In the genomic region with DNA sequence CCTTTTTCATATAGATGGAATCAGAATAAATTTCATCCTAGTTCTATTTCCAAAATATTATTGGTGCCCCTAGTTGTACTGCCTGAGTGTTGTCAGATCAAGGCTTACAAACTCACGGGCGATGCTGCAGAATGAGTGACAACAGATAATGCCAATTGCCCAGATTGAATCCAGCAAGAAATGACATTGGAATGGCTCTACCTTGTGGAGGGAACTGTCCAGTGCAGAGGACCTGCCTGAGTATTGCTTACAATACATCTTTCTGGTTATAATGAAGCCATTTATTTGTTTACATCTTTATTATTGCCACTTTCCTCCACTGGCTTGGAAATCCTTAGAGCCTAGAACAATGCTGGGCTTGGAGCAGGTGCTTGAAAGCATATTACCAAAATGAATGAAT, we compare ENCODE assay signal across 13 cellular contexts. TPM values are rescaled to one million over a fixed set of nuclear protein-coding genes. Genes with fewer than 3 reads are reported as not detected.
DNase-seq lines count a peak whose midpoint lies in the region; ATAC-seq, FAIRE-seq and TF ChIP-seq lines count a peak whose summit lies in the region.
"Had no signal": no experiment of that assay in that cellular context is flagged by ENCODE, and none has a peak within 500 bp of the region (broad histone marks: within the 10 kb centered on the region; RNA-seq: fewer than 3 reads in every experiment).

No MANE protein-coding gene starts in this region.

- H3K4me3 ChIP-seq in heart left ventricle (no peak overlapping the region), right atrium auricular region (no peak overlapping the region), astrocyte (ENCODE audit: insufficient read depth, low read depth, low read length) (no peak overlapping the region), keratinocyte (ENCODE audit: control insufficient read depth in 2 of 3, extremely low read depth in 1 of 3, insufficient read depth in 2 of 3, low read depth in 1 of 3, low read length in 3 of 3) (peak overlapping the region; percentile 13 to 42 (median 29))

- dilution Hi-C loops in keratinocyte (cut with MboI; ENCODE audit: extremely low pct_ligation_motif_present, low sequenced_read_pairs) = no loop called here

- no peak overlapping the region for H3K27ac Mint-ChIP-seq in astrocyte (ENCODE audit: unreplicated experiment)
- H3K27ac Mint-ChIP-seq: activated CD4-positive, alpha-beta T cell treated with anti-CD3 and anti-CD28 coated beads, Interleukin-2, amount 10 ng/mL, durations not matched to agents 24 days and 14 days; memory B cell had no signal

- TF ChIP-seq CTCF in heart left ventricle (IDR thresholded peaks at IDR 0.05) (peak in 8 of 12 donors; percentile 8 to 44 (median 32)), right atrium auricular region (IDR thresholded peaks at IDR 0.05) (peak in 1 of 2 donors; percentile 58), astrocyte (IDR thresholded peaks at IDR 0.05; ENCODE audit: insufficient read depth, low read depth, low read length) (peak; percentile 36), keratinocyte (optimal IDR thresholded peaks at IDR 0.05 in 1 of 3, IDR thresholded peaks at IDR 0.05 in 1 of 3, conservative IDR thresholded peaks at IDR 0.05 in 1 of 3; ENCODE audit: extremely low read depth in 1 of 3, insufficient read depth in 2 of 3, low read length in 3 of 3) (peak; percentile 55 to 78 (median 66)), RWPE1 (conservative IDR thresholded peaks at IDR 0.05; ENCODE audit: low read depth) (no peak; the same call in 1 of the 2 replicates)

- H3K27me3 ChIP-seq in heart left ventricle = no peaks in the 10 kb centered on the region
- H3K27me3 ChIP-seq in right atrium auricular region = no peaks in the 10 kb centered on the region
- H3K27me3 ChIP-seq in astrocyte (ENCODE audit: insufficient read depth, low read length) = no peaks in the 10 kb centered on the region
- no peaks in the 10 kb centered on the region for H3K27me3 ChIP-seq in keratinocyte (ENCODE audit: control insufficient read depth, extremely low read depth, insufficient read depth, low read length)

- H3K4me1 ChIP-seq in heart left ventricle (peaks cover 0 to 6% (median 0%) of the 10 kb centered on the region in 12 donors), right atrium auricular region (peaks cover 0 to 10% of the 10 kb centered on the region in 2 donors), astrocyte (ENCODE audit: insufficient read depth, low read length) (no peaks in the 10 kb centered on the region), keratinocyte (ENCODE audit: control insufficient read depth, extremely low read depth, insufficient read depth, low read length) (peaks cover 70% of the 10 kb centered on the region)

- ATAC-seq in heart left ventricle (peak in 3 of 4 donors; percentile 36 to 62 (median 59)), GM18873 (IDR thresholded peaks at IDR 0.05; ENCODE audit: low FRiP score, unreplicated experiment) (no peak), GM19023 (IDR thresholded peaks at IDR 0.05; ENCODE audit: unreplicated experiment) (no peak)

- DNase-seq in heart left ventricle = no peak
- DNase-seq in right atrium auricular region (ENCODE audit: low spot score) = no peak
- DNase-seq in astrocyte (ENCODE audit: low read depth) = no peak
- DNase-seq in keratinocyte (ENCODE audit: low read depth, low spot score) = no peak
- DNase-seq in RWPE1 (ENCODE audit: low spot score) = no peak
- no peak for DNase-seq in activated naive CD4-positive, alpha-beta T cell treated with Interleukin-2 at 50 U/mL for 16 hours
- DNase-seq: activated CD4-positive, alpha-beta T cell treated with anti-CD3 and anti-CD28 coated beads, Interleukin-2, amount 10 ng/mL, durations not matched to agents 24 days and 14 days; COR-L47; NCI-H524 had no signal

- peaks cover 23% of the 10 kb centered on the region for H3K27me3 Mint-ChIP-seq in astrocyte (ENCODE audit: low read depth, unreplicated experiment)
- H3K27me3 Mint-ChIP-seq: activated CD4-positive, alpha-beta T cell treated with anti-CD3 and anti-CD28 coated beads, Interleukin-2, amount 10 ng/mL, durations not matched to agents 24 days and 14 days had no signal

- no peaks in the 10 kb centered on the region for H4K20me1 ChIP-seq in astrocyte (ENCODE audit: insufficient read depth, low read length)
- H4K20me1 ChIP-seq in keratinocyte (ENCODE audit: control insufficient read depth, extremely low read depth, insufficient read depth, low read length) = no peaks in the 10 kb centered on the region

- H3K36me3 ChIP-seq in heart left ventricle (no peaks in the 10 kb centered on the region), right atrium auricular region (no peaks in the 10 kb centered on the region), astrocyte (ENCODE audit: insufficient read depth, low read length) (no peaks in the 10 kb centered on the region), keratinocyte (ENCODE audit: control insufficient read depth in 2 of 2, extremely low read depth in 1 of 2, insufficient read depth in 2 of 2, low read length in 2 of 2) (no peaks in the 10 kb centered on the region)

- H3K4me2 ChIP-seq in astrocyte (ENCODE audit: low read length) (no peak overlapping the region), keratinocyte (ENCODE audit: control insufficient read depth, extremely low read depth, insufficient read depth, low read depth, low read length) (peak overlapping the region; percentile 81)

- peaks cover 8% of the 10 kb centered on the region for H3K4me1 Mint-ChIP-seq in astrocyte (ENCODE audit: low read depth, unreplicated experiment)

- no peak overlapping the region for H3K9ac ChIP-seq in astrocyte (ENCODE audit: low read length)
- peak overlapping the region; percentile 65 for H3K9ac ChIP-seq in keratinocyte (ENCODE audit: control insufficient read depth, extremely low read depth, insufficient read depth, low read length)

- CTCF ChIA-PET in RWPE1 (lab: Yijun Ruan, JAX) = no interaction called here

- WGBS in heart left ventricle, 4 donors = 32 to 46% (median 37%) methylated on average over 2 of the region's 2 CpGs

- H3K27ac ChIP-seq in heart left ventricle = no peak overlapping the region
- no peak overlapping the region for H3K27ac ChIP-seq in right atrium auricular region
- H3K27ac ChIP-seq in astrocyte (ENCODE audit: low read depth, low read length) = no peak overlapping the region
- H3K27ac ChIP-seq in keratinocyte (ENCODE audit: control insufficient read depth, insufficient read depth, low read length) = peak overlapping the region; percentile 89
- H3K27ac ChIP-seq in RWPE1 = no peak overlapping the region

- FAIRE-seq in astrocyte (lab: Jason Lieb, UNC) (no peak), keratinocyte (lab: Jason Lieb, UNC) (no peak)

- POLR2A ChIA-PET in RWPE1 (lab: Yijun Ruan, JAX; ENCODE audit: low non-redundant PET) = no interaction called here

- no peaks in the 10 kb centered on the region for H3K79me2 ChIP-seq in astrocyte (ENCODE audit: insufficient read depth, low read length)
- H3K79me2 ChIP-seq in keratinocyte (ENCODE audit: control insufficient read depth, insufficient read depth, low read length) = no peaks in the 10 kb centered on the region

- intact Hi-C loops in heart left ventricle (cut with DNase I) = loop anchor here in 4 of 10 donors (10.0 kb wide), 4 partner anchors 79 to 459 kb away; no protein-coding TSS in a partner anchor

- no peak for TF ChIP-seq POLR2A in heart left ventricle (IDR thresholded peaks at IDR 0.05)

- H3K9me3 ChIP-seq in heart left ventricle (no peaks in the 10 kb centered on the region), right atrium auricular region (no peaks in the 10 kb centered on the region), astrocyte (ENCODE audit: insufficient read depth, low read depth, low read length) (no peaks in the 10 kb centered on the region), keratinocyte (ENCODE audit: control insufficient read depth, low read depth, low read length) (no peaks in the 10 kb centered on the region)

- H3K9me1 ChIP-seq in keratinocyte (ENCODE audit: control insufficient read depth, extremely low read depth, insufficient read depth, low read length) = no peaks in the 10 kb centered on the region

- H3K4me3 Mint-ChIP-seq in astrocyte (ENCODE audit: unreplicated experiment) = no peak overlapping the region
- H3K4me3 Mint-ChIP-seq: activated CD4-positive, alpha-beta T cell treated with anti-CD3 and anti-CD28 coated beads, Interleukin-2, amount 10 ng/mL, durations not matched to agents 24 days and 14 days; memory B cell had no signal

- H3K36me3 Mint-ChIP-seq in astrocyte (ENCODE audit: low read depth, unreplicated experiment) = peaks cover 2% of the 10 kb centered on the region
- H3K36me3 Mint-ChIP-seq: memory B cell had no signal

- H3K9me3 Mint-ChIP-seq in astrocyte (ENCODE audit: unreplicated experiment) = no peaks in the 10 kb centered on the region
- H3K9me3 Mint-ChIP-seq: activated CD4-positive, alpha-beta T cell treated with anti-CD3 and anti-CD28 coated beads, Interleukin-2, amount 10 ng/mL, durations not matched to agents 24 days and 14 days; memory B cell had no signal

- H2AFZ ChIP-seq in astrocyte (ENCODE audit: low read depth, low read length) = no peak overlapping the region
- no peak overlapping the region for H2AFZ ChIP-seq in keratinocyte (ENCODE audit: control insufficient read depth, low read length)

RNA-seq across cellular contexts. Expression of a gene that starts 7.8 kb away (rescaled TPM):
- total RNA-seq in heart left ventricle (1 to 10 TPM in 5 of 9 donors, under 1 TPM in 1, not detected in 3; 0.77 to 6.5 (median 2.1) TPM), right atrium auricular region (10 to 100 TPM in 1 of 2 donors, 1 to 10 TPM in 1; 2.8 to 16.1 TPM), astrocyte (0.34 TPM in 1 of 2 replicates, not detected in the other)
- polyA plus RNA-seq in heart left ventricle (1 to 10 TPM in 1 of 2 donors, under 1 TPM in 1; 0.95 to 8.0 TPM), keratinocyte (24.6 to 57.3 TPM (median 47.7 TPM) in 3 replicates)
- polyA plus RNA-seq in keratinocyte (2011; ENCODE audit: low read depth) = 4.9 TPM
- 17.5 and 22.7 TPM in 2 replicates for polyA plus RNA-seq in keratinocyte (2011; cell fraction: cytosol; rRNA removed)
- 21.9 and 23.7 TPM in 2 replicates for polyA plus RNA-seq in keratinocyte (2011; cell fraction: nucleus; rRNA removed)
- polyA plus RNA-seq in keratinocyte (2012; ENCODE audit: low replicate concordance) = 14.9 and 38.8 TPM in 2 replicates
- 16.9 to 36.7 TPM (median 32.0 TPM) in 3 replicates for polyA minus RNA-seq in keratinocyte
- 11.9 TPM for polyA minus RNA-seq in keratinocyte (2011; cell fraction: cytosol; rRNA and poly(A)+ RNA removed)
- polyA minus RNA-seq in keratinocyte (2011; cell fraction: nucleus; rRNA and poly(A)+ RNA removed) = 9.6 and 10.4 TPM in 2 replicates
- total RNA-seq: cerebellum had no signal

Comparison
In these comparisons a context has a peak if more than half of its experiments do, and no peak if none do; other contexts are left out.
1. ATAC-seq: peak in heart left ventricle (3 of 4); none in GM18873 (single experiment) and GM19023 (single experiment).
2. H3K4me3 ChIP-seq: peak in keratinocyte (3 of 3); none in heart left ventricle (0 of 12), right atrium auricular region (0 of 2) and astrocyte (single experiment).